8 cellular contexts compared by ENCODE assay signal in genomic region chr10:132654708-132655661, GRCh38.
DNase-seq lines count a peak whose midpoint lies in the region; ATAC-seq and TF ChIP-seq lines count a peak whose summit lies in the region.

No MANE protein-coding gene starts in this region.

- no peak overlapping the region for H3K27ac ChIP-seq in lung (ENCODE audit: low read depth in 1 of 2, low read length in 1 of 2)

- ATAC-seq in lung (ENCODE audit: insufficient read depth, low FRiP score), result no peak
- ATAC-seq in HG03097 (IDR thresholded peaks at IDR 0.05; ENCODE audit: low FRiP score, unreplicated experiment), result no peak

- peak; percentile 5 for DNase-seq in NCI-H1694 treated with DMSO at 0.1 percent for 48 hours (lab: John Stamatoyannopoulos, UW)
- no peak for DNase-seq in NCI-H1694 (lab: John Stamatoyannopoulos, UW)
- peak; percentile 38 for DNase-seq in NCI-H1105 (lab: John Stamatoyannopoulos, UW)
- peak; percentile 37 to 38 for DNase-seq in activated CD4-positive, alpha-beta T cell treated with anti-CD3 and anti-CD28 coated beads for 4 hours
- DNase-seq in dedifferentiated amniotic fluid mesenchymal stem cell (ENCODE audit: extremely low spot score), result peak; percentile 46
- peak; percentile 56 for DNase-seq in lung (ENCODE audit: low spot score)
- peak; percentile 30 to 51 for DNase-seq in stimulated activated CD8-positive, alpha-beta memory T cell treated with anti-CD3 and anti-CD28 coated beads, Interleukin-2, amount 100 ng/mL, for 48 hours (ENCODE audit: low read depth in 2 of 2)

- peak; percentile 52 for TF ChIP-seq CTCF in lung (IDR thresholded peaks at IDR 0.05; ENCODE audit: control extremely low read depth, extremely low read depth)

- H3K36me3 ChIP-seq in lung (ENCODE audit: control insufficient read depth in 2 of 2, insufficient read depth in 2 of 2, low read length in 2 of 2), result peaks cover 0 to 35% of the 10 kb centered on the region in 2 donors

- no peak overlapping the region for H3K4me3 ChIP-seq in lung

- WGBS in lung, 2 donors, result 70 to 72% methylated on average over 48 of the region's 48 CpGs

- no peaks in the 10 kb centered on the region for H3K4me1 ChIP-seq in lung (ENCODE audit: control insufficient read depth in 2 of 2, insufficient read depth in 2 of 2, low read length in 2 of 2)

- no peaks in the 10 kb centered on the region for H3K9me3 ChIP-seq in lung (ENCODE audit: control insufficient read depth in 2 of 2, insufficient read depth in 1 of 2, low read length in 1 of 2)

- no peaks in the 10 kb centered on the region for H3K27me3 ChIP-seq in lung (ENCODE audit: control insufficient read depth, insufficient read depth)
